In the genomic region with DNA sequence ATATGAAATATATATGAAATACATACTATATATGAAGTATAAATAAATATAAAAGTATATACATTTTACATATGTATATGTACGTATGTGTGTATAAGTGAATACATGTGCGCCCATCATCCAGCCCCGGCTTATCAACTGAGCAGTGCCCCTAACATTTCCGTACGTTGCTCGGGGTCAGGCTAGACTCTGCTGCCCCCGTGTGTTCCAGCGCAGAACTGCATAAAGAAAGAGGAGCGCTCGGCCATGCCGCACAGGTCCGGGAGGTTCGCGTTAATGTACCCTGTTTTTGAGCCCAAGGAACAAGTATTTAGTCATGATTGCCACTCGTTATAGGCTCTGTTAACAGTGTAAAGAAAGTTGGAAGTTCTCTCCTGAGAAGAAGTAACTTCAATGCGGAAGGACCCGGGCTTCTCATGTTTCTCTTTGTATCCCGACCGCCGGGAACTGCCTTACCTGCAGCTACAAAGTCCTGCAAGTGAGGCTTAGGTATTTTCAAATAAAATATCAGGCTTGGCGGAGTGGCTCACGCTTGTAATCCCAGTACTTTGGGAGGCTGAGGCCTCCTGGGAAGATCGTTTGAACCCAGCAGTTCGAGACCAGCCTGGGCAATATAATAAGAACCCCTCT, we compare ENCODE assay signal across 8 cellular contexts. TPM values are rescaled to one million over a fixed set of nuclear protein-coding genes. Genes with fewer than 3 reads are reported as not detected.
A peak's percentile ranks its signal among the peaks of the same experiment; 100 is the strongest.
DNase-seq lines count a peak whose midpoint lies in the region; ATAC-seq and TF ChIP-seq lines count a peak whose summit lies in the region.

No MANE protein-coding gene starts in this region.

- 0 out of 2 replicates have a peak, but pooled peaks cover 3% of the 10 kb centered on the region for H3K4me1 ChIP-seq in Karpas-422 (ENCODE audit: low read length)

- peak overlapping the region; percentile 81 for H3K4me3 Mint-ChIP-seq in type B pancreatic cell

- H3K79me2 ChIP-seq in Karpas-422 (ENCODE audit: low read length): no peaks in the 10 kb centered on the region

- peak overlapping the region; percentile 78; the same call in 1 of the 2 replicates for H2AFZ ChIP-seq in Karpas-422 (ENCODE audit: low read length)

- no peaks in the 10 kb centered on the region for H3K36me3 ChIP-seq in Karpas-422 (ENCODE audit: insufficient read depth, low read length)

- H3K27ac ChIP-seq in Karpas-422 (ENCODE audit: low read length): no peak overlapping the region

- DNase-seq in ELF-1 (ENCODE audit: low read depth, low spot score) (peak; percentile 92), Karpas-422 (peak; percentile 91), SHP77 treated with DMSO at 0.1 percent for 48 hours (lab: John Stamatoyannopoulos, UW) (peak; percentile 39), globus pallidus (ENCODE audit: low spot score) (peak; percentile 18), pons (ENCODE audit: low spot score) (peak; percentile 37), type B pancreatic cell (ENCODE audit: extremely low spot score, unreplicated experiment) (peak; percentile 83)
- peak; percentile 42 to 72 (median 62) for DNase-seq in activated naive CD4-positive, alpha-beta T cell (lab: John Stamatoyannopoulos, UW)

- H3K36me3 Mint-ChIP-seq in type B pancreatic cell: no peaks in the 10 kb centered on the region

- no peaks in the 10 kb centered on the region for H3K9me2 ChIP-seq in Karpas-422 (replicated peaks; ENCODE audit: insufficient read depth, low read length)

- H3K4me2 ChIP-seq in Karpas-422 (ENCODE audit: low read depth, low read length, poor library complexity, severe bottlenecking): peak overlapping the region; percentile 54

- peaks cover 14% of the 10 kb centered on the region for H3K4me1 Mint-ChIP-seq in type B pancreatic cell (ENCODE audit: unreplicated experiment)

- peak overlapping the region; percentile 48 for H3K27ac Mint-ChIP-seq in type B pancreatic cell

- H3K9me3 Mint-ChIP-seq in type B pancreatic cell: no peaks in the 10 kb centered on the region

- peak; percentile 93 for ATAC-seq in GM21825 (IDR thresholded peaks at IDR 0.05; ENCODE audit: unreplicated experiment)

- H4K20me1 ChIP-seq in Karpas-422 (ENCODE audit: insufficient read depth, low read depth, low read length): no peaks in the 10 kb centered on the region

- no peaks in the 10 kb centered on the region for H3K27me3 ChIP-seq in Karpas-422 (ENCODE audit: low read length)

- peaks cover 8% of the 10 kb centered on the region for H3K27me3 Mint-ChIP-seq in type B pancreatic cell

- H3K9me3 ChIP-seq in Karpas-422 (ENCODE audit: low read length): no peaks in the 10 kb centered on the region

- no peak overlapping the region for H3K9ac ChIP-seq in Karpas-422 (ENCODE audit: low read length)

- peak; percentile 98 for TF ChIP-seq CTCF in type B pancreatic cell (conservative IDR thresholded peaks at IDR 0.05)

- no peak overlapping the region for H3K4me3 ChIP-seq in Karpas-422 (ENCODE audit: low read length)

RNA-seq across cellular contexts. Expression of a gene that starts 55.7 kb away (rescaled TPM):
- total RNA-seq in Karpas-422 (2014; rRNA removed; shearing (Covaris generic); ENCODE audit: low replicate concordance): not detected in 2 replicates
- 0.31 TPM in 2 replicates for total RNA-seq in type B pancreatic cell (ENCODE audit: low replicate concordance)

Comparison
In these comparisons a context has a peak if more than half of its experiments do, and no peak if none do; other contexts are left out.
1. DNase-seq: peak in every context shown above with its lines; median percentile 92 in ELF-1; 91 in Karpas-422; 83 in type B pancreatic cell; 62 in activated naive CD4-positive, alpha-beta T cell; 39 in SHP77 treated with DMSO at 0.1 percent for 48 hours; 37 in pons; 18 in globus pallidus.